Comparison of ENCODE assay signal across 26 cellular contexts in genomic region chr5:150055707-150056443, GRCh38. TPM values are rescaled to one million over a fixed set of nuclear protein-coding genes. Genes with fewer than 3 reads are reported as not detected.
"Had no signal": no experiment of that assay in that cellular context is flagged by ENCODE, and none has a peak within 500 bp of the region (broad histone marks: within the 10 kb centered on the region; RNA-seq: fewer than 3 reads in every experiment).

No MANE protein-coding gene starts in this region.

- ATAC-seq: gastrocnemius medialis; naive thymus-derived CD8-positive, alpha-beta T cell; stimulated activated naive B cell treated with anti-CD40 and anti-IgM and Interleukin-4, amounts not matched to agents 10 μg/mL and 1 μg/mL and 100 μg/mL, for 72 hours had no signal

- H3K27me3 ChIP-seq: cardiac muscle cell, esophagus muscularis mucosa, gastrocnemius medialis, neural progenitor cell, transverse colon had no signal

- H3K9me3 ChIP-seq: esophagus muscularis mucosa, gastrocnemius medialis, transverse colon had no signal

- H3K27ac ChIP-seq: cardiac muscle cell, esophagus muscularis mucosa, gastrocnemius medialis, neural progenitor cell, transverse colon, WERI-Rb-1 had no signal

- H3K4me2 ChIP-seq: neural progenitor cell had no signal

- H2AFZ ChIP-seq: neural progenitor cell had no signal

- H3K4me1 ChIP-seq: esophagus muscularis mucosa, gastrocnemius medialis, transverse colon had no signal

- DNase-seq: activated CD4-positive, alpha-beta T cell treated with anti-CD3 and anti-CD28 coated beads, Interleukin-2, amount 10 ng/mL, durations not matched to agents 7 days and 5 days; activated CD4-positive, CD25-positive, alpha-beta regulatory T cell treated with anti-CD3 and anti-CD28 coated beads, Interleukin-2, amount 50 U/mL, for 72 hours; activated naive CD4-positive, alpha-beta T cell; activated naive CD8-positive, alpha-beta T cell treated with anti-CD3 and anti-CD28 coated beads, Interleukin-2, amount 10 ng/mL, durations not matched to agents 7 days and 5 days; activated T-cell treated with anti-CD3 and anti-CD28 coated beads, Interleukin-2, amount 50 U/mL, for 1 hour; amniotic stem cell; effector memory CD4-positive, alpha-beta T cell; gastrocnemius medialis; hippocampal formation; left ventricle myocardium superior; mammary epithelial cell; naive thymus-derived CD8-positive, alpha-beta T cell; retina; stimulated activated CD4-positive, alpha-beta T cell treated with anti-CD3 and anti-CD28 coated beads, Interleukin-2, amount 100 ng/mL, for 48 hours; stimulated activated CD8-positive, alpha-beta memory T cell treated with anti-CD3 and anti-CD28 coated beads, Interleukin-4, amount 100 ng/mL, for 48 hours; stimulated activated naive B cell treated with anti-CD40 and anti-IgM and Interleukin-4, amounts not matched to agents 10 μg/mL and 1 μg/mL and 100 μg/mL, for 72 hours; transverse colon; WERI-Rb-1 had no signal

- H3K9ac ChIP-seq: neural progenitor cell had no signal

- FAIRE-seq: endothelial cell of umbilical vein, TTC549 had no signal

- H3K4me3 ChIP-seq: cardiac muscle cell, esophagus muscularis mucosa, gastrocnemius medialis, neural progenitor cell, transverse colon had no signal

- H3K36me3 ChIP-seq: neural progenitor cell had no signal

RNA-seq across cellular contexts. Expression of gene CSF1R, which starts 30.5 kb away (rescaled TPM):
- total RNA-seq: cardiac muscle cell; dermis microvascular lymphatic vessel endothelial cell; endothelial cell of umbilical vein; progenitor cell of endocrine pancreas; T-helper 2 cell treated with Interferon-gamma antibody and Interleukin-4, amounts not matched to agents 100 ng/mL and 5 ng/mL, for 36 hours had no signal
- polyA plus RNA-seq: endothelial cell of umbilical vein had no signal
